21 cellular contexts compared by ENCODE assay signal in the genomic region with DNA sequence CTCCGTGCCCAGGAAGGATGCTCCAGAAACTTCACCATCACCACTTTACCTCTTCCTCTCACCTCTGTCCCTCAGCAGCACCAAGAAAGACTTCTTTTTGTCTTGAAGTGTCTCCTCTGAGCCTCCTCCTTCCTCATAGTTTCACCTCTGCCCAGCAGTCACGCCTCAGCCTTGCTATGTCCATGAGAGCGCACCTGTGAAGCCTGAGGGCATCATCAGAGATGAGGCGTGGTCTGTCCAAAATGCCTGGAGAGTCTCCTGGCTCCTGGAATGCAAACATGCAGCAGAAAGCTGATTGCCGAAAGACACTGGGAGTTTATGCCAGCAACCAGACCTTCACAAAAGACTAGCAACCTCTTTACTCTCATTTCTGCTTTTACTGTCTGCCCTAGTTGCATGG.
A peak's percentile ranks its signal among the peaks of the same experiment; 100 is the strongest.
DNase-seq lines count a peak whose midpoint lies in the region; ATAC-seq and TF ChIP-seq lines count a peak whose summit lies in the region.
"Had no signal": no experiment of that assay in that cellular context is flagged by ENCODE, and none has a peak within 500 bp of the region (broad histone marks: within the 10 kb centered on the region; RNA-seq: fewer than 3 reads in every experiment).

No MANE protein-coding gene starts in this region.

- H4K8ac ChIP-seq in H9 (replicated peaks; ENCODE audit: insufficient read length, low read depth, low read length), result no peak overlapping the region

- no peaks in the 10 kb centered on the region for H3K79me2 ChIP-seq in H9 (ENCODE audit: insufficient read depth, low read length)

- ATAC-seq in HG03571 (IDR thresholded peaks at IDR 0.05; ENCODE audit: unreplicated experiment) (no peak), sciatic nerve (no peak)
- ATAC-seq: Panc1 had no signal

- no peak overlapping the region for H3K18ac ChIP-seq in H9 (ENCODE audit: insufficient read length, low read depth, low read length)

- H3K4me3 Mint-ChIP-seq in activated naive CD4-positive, alpha-beta T cell treated with anti-CD3 and anti-CD28 coated beads, Interleukin-2, amount 10 ng/mL, durations not matched to agents 7 days and 5 days, result no peak overlapping the region
- no peak overlapping the region; a peak in 1 of 5 replicates for H3K4me3 Mint-ChIP-seq in H9
- H3K4me3 Mint-ChIP-seq: GM23338 had no signal

- no peak overlapping the region for H3K4me2 ChIP-seq in H9 (ENCODE audit: insufficient read depth, insufficient read length, low read length)
- H3K4me2 ChIP-seq: GM23338, KMS-11 had no signal

- no CpG with 5 or more reads among the region's 5 CpGs for WGBS in H9 (ENCODE audit: extremely low coverage, insufficient read length, low lambda C conversion rate)

- H3K9ac ChIP-seq in H9 (ENCODE audit: extremely low read depth, insufficient read length, low read length), result no peak overlapping the region
- H3K9ac ChIP-seq: KMS-11 had no signal

- no peak overlapping the region for H3T11ph ChIP-seq in H9 (ENCODE audit: low read length)

- no peak overlapping the region for H3K23ac ChIP-seq in H9 (ENCODE audit: insufficient read length, low read depth, low read length)

- H2BK120ac ChIP-seq in H9 (ENCODE audit: low read depth, low read length, poor library complexity, severe bottlenecking), result no peak overlapping the region

- no peak overlapping the region for H3K14ac ChIP-seq in H9 (ENCODE audit: insufficient read depth, low read length)

- H3K23me2 ChIP-seq in H9 (ENCODE audit: insufficient read length, low read depth, low read length, poor library complexity, severe bottlenecking), result no peaks in the 10 kb centered on the region

- H3K9me3 Mint-ChIP-seq in activated naive CD4-positive, alpha-beta T cell treated with anti-CD3 and anti-CD28 coated beads, Interleukin-2, amount 10 ng/mL, durations not matched to agents 7 days and 5 days, result no peaks in the 10 kb centered on the region
- no peaks in the 10 kb centered on the region for H3K9me3 Mint-ChIP-seq in H9
- H3K9me3 Mint-ChIP-seq: GM23338 had no signal

- DNase-seq in activated naive CD4-positive, alpha-beta T cell treated with anti-CD3 and anti-CD28 coated beads, Interleukin-2, amount 10 ng/mL, durations not matched to agents 7 days and 5 days, result no peak
- no peak for DNase-seq in activated naive CD4-positive, alpha-beta T cell treated with anti-CD3 and anti-CD28 coated beads, Interleukin-2, amount 50 U/mL, for 16 hours
- DNase-seq in H9, result peak; percentile 19
- DNase-seq in islet precursor cell, result peak; percentile 65
- DNase-seq in ureter (ENCODE audit: low spot score), result peak; percentile 24
- no peak for DNase-seq in HCEC 1CT
- DNase-seq in sciatic nerve (ENCODE audit: low spot score), result no peak
- DNase-seq: CD4-positive, CD25-positive, alpha-beta regulatory T cell; DND-41; IMR-90; NCI-H1105; NCI-H1694; NCI-H2081; NCI-H510A; NCI-H748 treated with DMSO at 0.1 percent for 48 hours; NK-92 treated with Interleukin-12 subunit alpha and Interleukin-12 subunit beta, amount 100 ng/mL, for 24 hours; SJCRH30 had no signal

- no peak overlapping the region for H2AFZ ChIP-seq in H9 (ENCODE audit: low read length)

- TF ChIP-seq CTCF in H9 (conservative IDR thresholded peaks at IDR 0.05), result no peak

- H3K27me3 Mint-ChIP-seq in activated naive CD4-positive, alpha-beta T cell treated with anti-CD3 and anti-CD28 coated beads, Interleukin-2, amount 10 ng/mL, durations not matched to agents 7 days and 5 days, result no peaks in the 10 kb centered on the region
- H3K27me3 Mint-ChIP-seq in H9 (ENCODE audit: low read depth), result peaks cover 48% of the 10 kb centered on the region

- H3K4me1 Mint-ChIP-seq in activated naive CD4-positive, alpha-beta T cell treated with anti-CD3 and anti-CD28 coated beads, Interleukin-2, amount 10 ng/mL, durations not matched to agents 7 days and 5 days, result no peaks in the 10 kb centered on the region
- peaks cover 24 to 27% of the 10 kb centered on the region in 2 experiments for H3K4me1 Mint-ChIP-seq in H9
- H3K4me1 Mint-ChIP-seq: CD4-positive, CD25-positive, alpha-beta regulatory T cell had no signal

- no peaks in the 10 kb centered on the region; the same call in 1 of the 2 replicates for H3K27me3 ChIP-seq in H9 (ENCODE audit: insufficient read depth, low read length)
- H3K27me3 ChIP-seq: SJCRH30 had no signal

- H2BK20ac ChIP-seq in H9 (ENCODE audit: low read depth, low read length, poor library complexity, severe bottlenecking), result no peak overlapping the region

- peak overlapping the region; percentile 76 for H3K27ac Mint-ChIP-seq in activated naive CD4-positive, alpha-beta T cell treated with anti-CD3 and anti-CD28 coated beads, Interleukin-2, amount 10 ng/mL, durations not matched to agents 7 days and 5 days
- peak overlapping the region in 2 of 3 experiments; percentile 26 to 70; a peak in 2 of 7 replicates for H3K27ac Mint-ChIP-seq in H9
- H3K27ac Mint-ChIP-seq: GM23338 had no signal

- intact Hi-C loops in sciatic nerve (cut with DNase I), result no loop called here

- H3K27ac ChIP-seq in H9 (ENCODE audit: insufficient read length, low read depth, low read length), result no peak overlapping the region
- H3K27ac ChIP-seq: KMS-11, SJCRH30 had no signal

- H3K79me1 ChIP-seq in H9 (ENCODE audit: insufficient read depth, low read depth, low read length, poor library complexity, severe bottlenecking), result no peaks in the 10 kb centered on the region

- no peak overlapping the region for H3K4ac ChIP-seq in H9 (ENCODE audit: low read depth, low read length)

- H3K56ac ChIP-seq in H9 (ENCODE audit: insufficient read length, low read depth, low read length), result no peak overlapping the region

- no peaks in the 10 kb centered on the region for H3K36me3 Mint-ChIP-seq in activated naive CD4-positive, alpha-beta T cell treated with anti-CD3 and anti-CD28 coated beads, Interleukin-2, amount 10 ng/mL, durations not matched to agents 7 days and 5 days
- H3K36me3 Mint-ChIP-seq in H9 (ENCODE audit: insufficient read depth in 1 of 3, low read depth in 3 of 3), result no peaks in the 10 kb centered on the region; a peak in 1 of 7 replicates
- H3K36me3 Mint-ChIP-seq: CD4-positive, CD25-positive, alpha-beta regulatory T cell had no signal

- H4K20me1 ChIP-seq in H9 (ENCODE audit: control insufficient read depth, insufficient read depth, insufficient read length), result no peaks in the 10 kb centered on the region

- no peak overlapping the region for H4K91ac ChIP-seq in H9 (ENCODE audit: insufficient read length, low read depth, low read length)

- no peak overlapping the region for H2AK5ac ChIP-seq in H9 (ENCODE audit: insufficient read length, low read length)

- no peak overlapping the region for H4K5ac ChIP-seq in H9 (ENCODE audit: insufficient read length, low read depth, low read length)

- peaks cover 4% of the 10 kb centered on the region for H3K4me1 ChIP-seq in H9 (ENCODE audit: insufficient read depth, low read length)
- H3K4me1 ChIP-seq: SJCRH30 had no signal

- CTCF ChIA-PET in activated naive CD4-positive, alpha-beta T cell treated with anti-CD3 and anti-CD28 coated beads, Interleukin-2, amount 10 ng/mL, durations not matched to agents 7 days and 5 days (lab: Charles Lee), result no interaction called here

- H2BK15ac ChIP-seq in H9 (ENCODE audit: low read depth, low read length), result no peak overlapping the region

- no peak overlapping the region for H2BK12ac ChIP-seq in H9 (ENCODE audit: insufficient read length, low read depth, low read length)

- no peaks in the 10 kb centered on the region for H3K9me3 ChIP-seq in H9 (ENCODE audit: control insufficient read depth, low read depth, low read length)
- H3K9me3 ChIP-seq: SJCRH30 had no signal

- no peak overlapping the region for H2BK5ac ChIP-seq in H9 (ENCODE audit: insufficient read length, low read length)

Comparison
In these comparisons a context has a peak if more than half of its experiments do, and no peak if none do; other contexts are left out.
1. DNase-seq: peak in H9 (single experiment), islet precursor cell (single experiment) and ureter (single experiment); none in activated naive CD4-positive, alpha-beta T cell treated with anti-CD3 and anti-CD28 coated beads, Interleukin-2, amount 10 ng/mL, durations not matched to agents 7 days and 5 days (single experiment), activated naive CD4-positive, alpha-beta T cell treated with anti-CD3 and anti-CD28 coated beads, Interleukin-2, amount 50 U/mL, for 16 hours (single experiment), HCEC 1CT (single experiment) and sciatic nerve (single experiment).